Comparison of ENCODE assay signal across 24 cellular contexts in genomic region chr2:235863414-235863813, GRCh38.
"Had no signal": no experiment of that assay in that cellular context is flagged by ENCODE, and none has a peak within 500 bp of the region (broad histone marks: within the 10 kb centered on the region; RNA-seq: fewer than 3 reads in every experiment).

No MANE protein-coding gene starts in this region.

- H3K4me3 ChIP-seq: esophagus squamous epithelium, gastroesophageal sphincter had no signal

- H3K27ac ChIP-seq: epithelial cell of prostate, esophagus squamous epithelium, gastroesophageal sphincter, WERI-Rb-1 had no signal

- H3K4me1 ChIP-seq: esophagus squamous epithelium had no signal

- ATAC-seq: activated CD4-positive, alpha-beta T cell treated with anti-CD3 and anti-CD28 coated beads for 36 hours; activated CD8-positive, alpha-beta memory T cell treated with anti-CD3 and anti-CD28 coated beads, Interleukin-2, amount 10 ng/mL, durations not matched to agents 7 days and 5 days; activated CD8-positive, alpha-beta T cell treated with anti-CD3 and anti-CD28 coated beads, Interleukin-2, amount 10 ng/mL, durations not matched to agents 7 days and 5 days; gastroesophageal sphincter; T-helper 17 cell had no signal

- H3K27me3 ChIP-seq: esophagus squamous epithelium, gastroesophageal sphincter had no signal

- H3K9me3 ChIP-seq: esophagus squamous epithelium, gastroesophageal sphincter had no signal

- DNase-seq: activated CD4-positive, alpha-beta memory T cell treated with anti-CD3 and anti-CD28 coated beads for 36 hours; activated CD4-positive, alpha-beta T cell treated with anti-CD3 and anti-CD28 coated beads for 36 hours; activated CD4-positive, alpha-beta T cell treated with anti-CD3 and anti-CD28 coated beads, Interleukin-2, amount 10 ng/mL, durations not matched to agents 24 days and 14 days; activated CD4-positive, CD25-positive, alpha-beta regulatory T cell; activated CD4-positive, CD25-positive, alpha-beta regulatory T cell treated with anti-CD3 and anti-CD28 coated beads, Interleukin-2, amount 50 U/mL, for 72 hours; activated CD8-positive, alpha-beta memory T cell treated with anti-CD3 and anti-CD28 coated beads, Interleukin-2, amount 10 ng/mL, durations not matched to agents 7 days and 5 days; activated CD8-positive, alpha-beta memory T cell treated with anti-CD3 and anti-CD28 coated beads, Interleukin-2, amount 50 U/mL, for 4 hours; activated CD8-positive, alpha-beta T cell treated with anti-CD3 and anti-CD28 coated beads, Interleukin-2, amount 10 ng/mL, durations not matched to agents 7 days and 5 days; activated effector memory CD4-positive, alpha-beta T cell treated with anti-CD3 and anti-CD28 coated beads, Interleukin-2, amount 50 U/mL, for 16 hours; activated naive CD4-positive, alpha-beta T cell treated with anti-CD3 and anti-CD28 coated beads, Interleukin-2, amount 50 U/mL, for 16 hours; activated T-cell treated with anti-CD3 and anti-CD28 coated beads, Interleukin-2, amount 50 U/mL, for 1 hour; activated T-cell treated with anti-CD3 and anti-CD28 coated beads, Interleukin-2, amount 50 U/mL, for 48 hours; amniotic stem cell; anterior cingulate cortex; caudate nucleus; effector CD8-positive, alpha-beta T cell; esophagus squamous epithelium; foreskin melanocyte; T-helper 1 cell; T-helper 17 cell; T1000; WERI-Rb-1 had no signal

- H3K36me3 ChIP-seq: esophagus squamous epithelium, gastroesophageal sphincter had no signal
